38 cellular contexts compared by ENCODE assay signal in genomic region chr6:35844290-35844689, GRCh38. TPM values are rescaled to one million over a fixed set of nuclear protein-coding genes. Genes with fewer than 3 reads are reported as not detected.
"Had no signal": no experiment of that assay in that cellular context is flagged by ENCODE, and none has a peak within 500 bp of the region (broad histone marks: within the 10 kb centered on the region; RNA-seq: fewer than 3 reads in every experiment).

No MANE protein-coding gene starts in this region.

- ATAC-seq: Panc1, Right ventricle myocardium inferior, SK-N-SH treated with all-trans-retinoic acid at 6 μM for 48 hours, T-cell had no signal

- H3K27ac ChIP-seq: PC-9, RWPE1, SJCRH30, SK-N-MC had no signal

- H3K9me3 ChIP-seq: SJCRH30 had no signal

- H3K4me1 ChIP-seq: SJCRH30 had no signal

- H3K4me2 ChIP-seq: PC-9 had no signal

- H3K27ac Mint-ChIP-seq: T-cell had no signal

- H3K27me3 Mint-ChIP-seq: T-cell had no signal

- H3K4me3 ChIP-seq: PC-9, SJCRH30, SK-N-MC had no signal

- H3K4me1 Mint-ChIP-seq: T-cell had no signal

- DNase-seq: Karpas-422, KG1, NCI-H1048, NCI-H1092 treated with DMSO at 0.1 percent for 48 hours, NCI-H1105 treated with DMSO at 0.1 percent for 48 hours, NCI-H1417, NCI-H1436, NCI-H146, NCI-H1694, NCI-H187, NCI-H1930, NCI-H2029 treated with DMSO at 0.1 percent for 48 hours, NCI-H2081 treated with DMSO at 0.1 percent for 48 hours, NCI-H2107, NCI-H2171, NCI-H2227 treated with DMSO at 0.1 percent for 48 hours, NCI-H345, NCI-H446, NCI-H510A treated with DMSO at 0.1 percent for 48 hours, NCI-H524 treated with DMSO at 0.1 percent for 48 hours, NCI-H526 treated with DMSO at 0.1 percent for 48 hours, NCI-H774, PC-9, SHP77, SIG-M5, SJCRH30, T-cell had no signal

- H3K4me3 Mint-ChIP-seq: T-cell had no signal

- H3K27me3 ChIP-seq: SJCRH30 had no signal

- H2AFZ ChIP-seq: PC-9 had no signal

RNA-seq across cellular contexts. Expression of gene LHFPL5, which starts 39.1 kb away (rescaled TPM):
- total RNA-seq: MCF 10A, NCI-H460, OCI-LY7, Right ventricle myocardium inferior, RPMI7951, SK-MEL-5, T-cell had no signal

RNA-seq across cellular contexts. Expression of gene CLPS, which starts 47.2 kb away (rescaled TPM):
- total RNA-seq: LHCN-M2, MCF 10A, NCI-H460, OCI-LY7, PC-9, Right ventricle myocardium inferior, RPMI7951, SJCRH30, SK-MEL-5 had no signal
